In the genomic region with DNA sequence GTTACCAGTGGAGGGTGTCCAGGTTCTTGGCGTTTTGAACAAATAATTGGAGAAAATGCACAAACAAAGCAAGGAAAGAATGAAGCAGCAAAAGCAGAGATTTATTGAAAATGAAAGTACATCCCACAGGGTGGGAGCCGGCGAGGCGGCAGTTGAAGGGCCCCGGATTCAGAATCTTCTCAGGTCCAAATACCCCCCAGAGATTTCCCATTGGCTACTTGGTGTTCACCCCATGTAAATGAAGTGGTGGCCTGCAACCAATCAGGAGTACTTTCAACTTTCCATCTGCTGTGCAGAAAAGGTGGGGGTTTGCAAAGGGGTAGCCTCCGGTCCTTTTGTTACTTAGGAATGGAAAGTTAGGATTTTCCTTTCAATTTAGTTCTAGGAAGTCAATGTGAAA, we compare ENCODE assay signal across 19 cellular contexts.
DNase-seq lines count a peak whose midpoint lies in the region; ATAC-seq and TF ChIP-seq lines count a peak whose summit lies in the region.
"Had no signal": no experiment of that assay in that cellular context is flagged by ENCODE, and none has a peak within 500 bp of the region (broad histone marks: within the 10 kb centered on the region; RNA-seq: fewer than 3 reads in every experiment).

No MANE protein-coding gene starts in this region.

- H3K4me1 ChIP-seq in SK-N-SH (ENCODE audit: control insufficient read depth in 1 of 2, insufficient read depth in 2 of 2, low read depth in 1 of 2, low read length in 1 of 2), result no peaks in the 10 kb centered on the region
- H3K4me1 ChIP-seq in SJCRH30, result no peaks in the 10 kb centered on the region
- H3K4me1 ChIP-seq in esophagus squamous epithelium, result no peaks in the 10 kb centered on the region
- H3K4me1 ChIP-seq: HAP-1 had no signal

- TF ChIP-seq RAD21 in SK-N-SH (IDR thresholded peaks at IDR 0.05; ENCODE audit: low read length), result no peak

- TF ChIP-seq EP300 in SK-N-SH (IDR thresholded peaks at IDR 0.05; ENCODE audit: borderline replicate concordance in 1 of 2, low read depth in 1 of 2, low read length in 1 of 2), result no peak

- intact Hi-C loops in esophagus squamous epithelium (cut with DNase I), result no loop called here

- H3K4me3 ChIP-seq in SK-N-SH (ENCODE audit: low read depth in 2 of 2, low read length in 1 of 2) (no peak overlapping the region), SJCRH30 (no peak overlapping the region), esophagus squamous epithelium (no peak overlapping the region)
- H3K4me3 ChIP-seq: HAP-1, SK-N-MC had no signal

- no peak for TF ChIP-seq POLR2A in esophagus squamous epithelium (IDR thresholded peaks at IDR 0.05)

- H2AFZ ChIP-seq in SK-N-SH (ENCODE audit: low read depth), result peak overlapping the region; percentile 55; the same call in 1 of the 2 replicates

- H3K9ac ChIP-seq in SK-N-SH, result no peak overlapping the region
- H3K9ac ChIP-seq: KMS-11 had no signal

- H3K27me3 ChIP-seq in SK-N-SH (ENCODE audit: insufficient read depth) (no peaks in the 10 kb centered on the region), SJCRH30 (no peaks in the 10 kb centered on the region), esophagus squamous epithelium (no peaks in the 10 kb centered on the region)

- H3F3A ChIP-seq in SK-N-SH (replicated peaks; ENCODE audit: insufficient read depth), result no peaks in the 10 kb centered on the region

- DNase-seq in SK-N-SH (no peak), M059J (ENCODE audit: low read depth) (peak; percentile 7), SJCRH30 (peak; percentile 3 to 19), esophagus squamous epithelium (lab: John Stamatoyannopoulos, UW) (no peak), NCI-H146 treated with DMSO at 0.1 percent for 48 hours (lab: John Stamatoyannopoulos, UW; ENCODE audit: unreplicated experiment) (no peak), GM19238 (ENCODE audit: insufficient read length, low spot score) (no peak)
- DNase-seq: 8988T, IMR-90, MV-4-11, NCI-H1105 treated with DMSO at 0.1 percent for 48 hours, NCI-H1694 treated with DMSO at 0.1 percent for 48 hours, NCI-H69, RPMI8226, SHP77 had no signal

- H3K27ac ChIP-seq in SK-N-SH (ENCODE audit: low read depth in 2 of 2, low read length in 1 of 2) (no peak overlapping the region), SJCRH30 (no peak overlapping the region), esophagus squamous epithelium (no peak overlapping the region)
- H3K27ac ChIP-seq: KMS-11, SK-N-MC had no signal

- H4K20me1 ChIP-seq in SK-N-SH (ENCODE audit: insufficient read depth), result no peaks in the 10 kb centered on the region

- CTCF ChIA-PET in SK-N-SH (lab: Yijun Ruan, JAX), result no interaction called here

- no peak for TF ChIP-seq CTCF in SK-N-SH (IDR thresholded peaks at IDR 0.05)
- no peak for TF ChIP-seq CTCF in esophagus squamous epithelium (IDR thresholded peaks at IDR 0.05)

- no peaks in the 10 kb centered on the region for H3K79me2 ChIP-seq in SK-N-SH (ENCODE audit: insufficient read depth)

- H3K36me3 ChIP-seq in SK-N-SH (replicated peaks in 1 of 2; ENCODE audit: control insufficient read depth in 1 of 2, insufficient read depth in 2 of 2, low read length in 1 of 2) (no peaks in the 10 kb centered on the region), SJCRH30 (no peaks in the 10 kb centered on the region), esophagus squamous epithelium (no peaks in the 10 kb centered on the region)
- H3K36me3 ChIP-seq: HAP-1 had no signal

- no peaks in the 10 kb centered on the region for H3K9me3 ChIP-seq in SK-N-SH
- H3K9me3 ChIP-seq in SJCRH30 (replicated peaks), result no peaks in the 10 kb centered on the region
- H3K9me3 ChIP-seq in esophagus squamous epithelium, result no peaks in the 10 kb centered on the region
- H3K9me3 ChIP-seq: HAP-1 had no signal

- 51% methylated on average over 6 of the region's 6 CpGs for WGBS in SK-N-SH (ENCODE audit: low lambda C conversion rate)
- WGBS in esophagus squamous epithelium, 2 donors, result 79 to 96% methylated on average over 6 of the region's 6 CpGs

- peak overlapping the region; percentile 40; the same call in 1 of the 2 replicates for H3K4me2 ChIP-seq in SK-N-SH
- H3K4me2 ChIP-seq: KMS-11 had no signal

- no peaks in the 10 kb centered on the region for H3K9me2 ChIP-seq in SK-N-SH

- POLR2A ChIA-PET in SK-N-SH (lab: Yijun Ruan, JAX), result no interaction called here

- no peak for ATAC-seq in SK-N-SH treated with all-trans-retinoic acid at 6 μM for 48 hours
- no peak for ATAC-seq in GM18870 (IDR thresholded peaks at IDR 0.05; ENCODE audit: unreplicated experiment)

TF ChIP-seq in SK-N-SH, 30 proteins besides CTCF, POLR2A, EP300 and RAD21:
- TF ChIP-seq MEF2A (IDR thresholded peaks at IDR 0.05; ENCODE audit: borderline replicate concordance, low read depth), result no peak
- no peak for TF ChIP-seq TCF12 (IDR thresholded peaks at IDR 0.05)
- no peak for TF ChIP-seq JUND (IDR thresholded peaks at IDR 0.05)
- TF ChIP-seq ELF1 (IDR thresholded peaks at IDR 0.05), result no peak
- TF ChIP-seq, protein P1, sequence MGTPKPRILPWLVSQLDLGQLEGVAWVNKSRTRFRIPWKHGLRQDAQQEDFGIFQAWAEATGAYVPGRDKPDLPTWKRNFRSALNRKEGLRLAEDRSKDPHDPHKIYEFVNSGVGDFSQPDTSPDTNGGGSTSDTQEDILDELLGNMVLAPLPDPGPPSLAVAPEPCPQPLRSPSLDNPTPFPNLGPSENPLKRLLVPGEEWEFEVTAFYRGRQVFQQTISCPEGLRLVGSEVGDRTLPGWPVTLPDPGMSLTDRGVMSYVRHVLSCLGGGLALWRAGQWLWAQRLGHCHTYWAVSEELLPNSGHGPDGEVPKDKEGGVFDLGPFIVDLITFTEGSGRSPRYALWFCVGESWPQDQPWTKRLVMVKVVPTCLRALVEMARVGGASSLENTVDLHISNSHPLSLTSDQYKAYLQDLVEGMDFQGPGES (IDR thresholded peaks at IDR 0.05; ENCODE audit: low read depth, low read length), result no peak
- TF ChIP-seq TAF1 (IDR thresholded peaks at IDR 0.05; ENCODE audit: borderline replicate concordance, low read depth, low read length), result no peak
- TF ChIP-seq FOXM1 (IDR thresholded peaks at IDR 0.05; ENCODE audit: low read depth), result no peak
- TF ChIP-seq, protein P2, sequence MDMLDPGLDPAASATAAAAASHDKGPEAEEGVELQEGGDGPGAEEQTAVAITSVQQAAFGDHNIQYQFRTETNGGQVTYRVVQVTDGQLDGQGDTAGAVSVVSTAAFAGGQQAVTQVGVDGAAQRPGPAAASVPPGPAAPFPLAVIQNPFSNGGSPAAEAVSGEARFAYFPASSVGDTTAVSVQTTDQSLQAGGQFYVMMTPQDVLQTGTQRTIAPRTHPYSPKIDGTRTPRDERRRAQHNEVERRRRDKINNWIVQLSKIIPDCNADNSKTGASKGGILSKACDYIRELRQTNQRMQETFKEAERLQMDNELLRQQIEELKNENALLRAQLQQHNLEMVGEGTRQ (IDR thresholded peaks at IDR 0.05; ENCODE audit: borderline replicate concordance, low read depth, low read length), result no peak
- no peak for TF ChIP-seq GATA2 (CRISPR knock-in tag; IDR thresholded peaks at IDR 0.05)
- TF ChIP-seq GABPA (IDR thresholded peaks at IDR 0.05; ENCODE audit: low read depth), result no peak
- TF ChIP-seq YY1 (IDR thresholded peaks at IDR 0.05; ENCODE audit: low read depth), result no peak
- TF ChIP-seq SIN3A (IDR thresholded peaks at IDR 0.05; ENCODE audit: borderline replicate concordance, low read depth, low read length), result no peak

TF ChIP-seq in SK-N-SH treated with all-trans-retinoic acid at 6 μM for 48 hours, 23 proteins besides CTCF, POLR2A, EP300 and RAD21 (continues in another document):
- TF ChIP-seq, protein P3, sequence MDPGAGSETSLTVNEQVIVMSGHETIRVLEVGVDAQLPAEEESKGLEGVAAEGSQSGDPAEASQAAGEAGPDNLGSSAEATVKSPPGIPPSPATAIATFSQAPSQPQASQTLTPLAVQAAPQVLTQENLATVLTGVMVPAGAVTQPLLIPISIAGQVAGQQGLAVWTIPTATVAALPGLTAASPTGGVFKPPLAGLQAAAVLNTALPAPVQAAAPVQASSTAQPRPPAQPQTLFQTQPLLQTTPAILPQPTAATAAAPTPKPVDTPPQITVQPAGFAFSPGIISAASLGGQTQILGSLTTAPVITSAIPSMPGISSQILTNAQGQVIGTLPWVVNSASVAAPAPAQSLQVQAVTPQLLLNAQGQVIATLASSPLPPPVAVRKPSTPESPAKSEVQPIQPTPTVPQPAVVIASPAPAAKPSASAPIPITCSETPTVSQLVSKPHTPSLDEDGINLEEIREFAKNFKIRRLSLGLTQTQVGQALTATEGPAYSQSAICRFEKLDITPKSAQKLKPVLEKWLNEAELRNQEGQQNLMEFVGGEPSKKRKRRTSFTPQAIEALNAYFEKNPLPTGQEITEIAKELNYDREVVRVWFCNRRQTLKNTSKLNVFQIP (CRISPR knock-in tag; IDR thresholded peaks at IDR 0.05; ENCODE audit: borderline replicate concordance, low read depth), result no peak
- TF ChIP-seq, protein P4, sequence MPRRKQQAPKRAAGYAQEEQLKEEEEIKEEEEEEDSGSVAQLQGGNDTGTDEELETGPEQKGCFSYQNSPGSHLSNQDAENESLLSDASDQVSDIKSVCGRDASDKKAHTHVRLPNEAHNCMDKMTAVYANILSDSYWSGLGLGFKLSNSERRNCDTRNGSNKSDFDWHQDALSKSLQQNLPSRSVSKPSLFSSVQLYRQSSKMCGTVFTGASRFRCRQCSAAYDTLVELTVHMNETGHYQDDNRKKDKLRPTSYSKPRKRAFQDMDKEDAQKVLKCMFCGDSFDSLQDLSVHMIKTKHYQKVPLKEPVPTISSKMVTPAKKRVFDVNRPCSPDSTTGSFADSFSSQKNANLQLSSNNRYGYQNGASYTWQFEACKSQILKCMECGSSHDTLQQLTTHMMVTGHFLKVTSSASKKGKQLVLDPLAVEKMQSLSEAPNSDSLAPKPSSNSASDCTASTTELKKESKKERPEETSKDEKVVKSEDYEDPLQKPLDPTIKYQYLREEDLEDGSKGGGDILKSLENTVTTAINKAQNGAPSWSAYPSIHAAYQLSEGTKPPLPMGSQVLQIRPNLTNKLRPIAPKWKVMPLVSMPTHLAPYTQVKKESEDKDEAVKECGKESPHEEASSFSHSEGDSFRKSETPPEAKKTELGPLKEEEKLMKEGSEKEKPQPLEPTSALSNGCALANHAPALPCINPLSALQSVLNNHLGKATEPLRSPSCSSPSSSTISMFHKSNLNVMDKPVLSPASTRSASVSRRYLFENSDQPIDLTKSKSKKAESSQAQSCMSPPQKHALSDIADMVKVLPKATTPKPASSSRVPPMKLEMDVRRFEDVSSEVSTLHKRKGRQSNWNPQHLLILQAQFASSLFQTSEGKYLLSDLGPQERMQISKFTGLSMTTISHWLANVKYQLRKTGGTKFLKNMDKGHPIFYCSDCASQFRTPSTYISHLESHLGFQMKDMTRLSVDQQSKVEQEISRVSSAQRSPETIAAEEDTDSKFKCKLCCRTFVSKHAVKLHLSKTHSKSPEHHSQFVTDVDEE (CRISPR knock-in tag; IDR thresholded peaks at IDR 0.05), result no peak
- TF ChIP-seq BACH2 (CRISPR knock-in tag; IDR thresholded peaks at IDR 0.05; ENCODE audit: borderline replicate concordance) (no peak), OSR1 (CRISPR knock-in tag; IDR thresholded peaks at IDR 0.05) (no peak), PPARA (CRISPR knock-in tag; IDR thresholded peaks at IDR 0.05; ENCODE audit: borderline replicate concordance) (no peak), ZNF70 (CRISPR knock-in tag; IDR thresholded peaks at IDR 0.05) (no peak), ZFP30 (CRISPR knock-in tag; IDR thresholded peaks at IDR 0.05) (no peak), ZC3H10 (CRISPR knock-in tag; IDR thresholded peaks at IDR 0.05) (no peak)

Comparison
In these comparisons a context has a peak if more than half of its experiments do, and no peak if none do; other contexts are left out.
1. DNase-seq: peak in M059J (single experiment) and SJCRH30 (2 of 2); none in SK-N-SH (single experiment), esophagus squamous epithelium (single experiment), NCI-H146 treated with DMSO at 0.1 percent for 48 hours (single experiment) and GM19238 (single experiment).